ENCODE assay signal across 21 cellular contexts in genomic region chrX:135170877-135171519, GRCh38. TPM values are rescaled to one million over a fixed set of nuclear protein-coding genes. Genes with fewer than 3 reads are reported as not detected.
"Had no signal": no experiment of that assay in that cellular context is flagged by ENCODE, and none has a peak within 500 bp of the region (broad histone marks: within the 10 kb centered on the region; RNA-seq: fewer than 3 reads in every experiment).

TSS of gene CT55 (minus strand) at chrX:135171398. CDS start at chrX:135171171, 227 bp downstream.

- H3K4me3 Mint-ChIP-seq: activated naive CD8-positive, alpha-beta T cell treated with anti-CD3 and anti-CD28 coated beads, Interleukin-2, amount 10 ng/mL, durations not matched to agents 7 days and 5 days; brain; immature natural killer cell; natural killer cell had no signal

- H3K4me3 ChIP-seq: coronary artery, esophagus squamous epithelium, stomach, thoracic aorta, upper lobe of right lung had no signal

- DNase-seq: activated CD4-positive, alpha-beta T cell treated with anti-CD3 and anti-CD28 coated beads, Interleukin-2, amount 50 U/mL, for 1 hour; activated CD8-positive, alpha-beta memory T cell treated with anti-CD3 and anti-CD28 coated beads for 24 hours; activated naive CD4-positive, alpha-beta T cell; activated naive CD8-positive, alpha-beta T cell treated with anti-CD3 and anti-CD28 coated beads, Interleukin-2, amount 10 ng/mL, durations not matched to agents 7 days and 5 days; central memory CD4-positive, alpha-beta T cell; esophagus squamous epithelium; glutamatergic neuron; hypothalamus; immature natural killer cell; mesenchymal stem cell; natural killer cell; stimulated activated CD4-positive, alpha-beta T cell treated with anti-CD3 and anti-CD28 coated beads, Interleukin-1b, Interleukin-23, amount 100 ng/mL, for 48 hours; stomach; upper lobe of right lung had no signal

- H3K27me3 Mint-ChIP-seq: brain had no signal

- FAIRE-seq: endothelial cell of umbilical vein had no signal

- H3K36me3 Mint-ChIP-seq: activated naive CD8-positive, alpha-beta T cell treated with anti-CD3 and anti-CD28 coated beads, Interleukin-2, amount 10 ng/mL, durations not matched to agents 7 days and 5 days; brain; immature natural killer cell; natural killer cell had no signal

- H3K9me3 Mint-ChIP-seq: activated naive CD8-positive, alpha-beta T cell treated with anti-CD3 and anti-CD28 coated beads, Interleukin-2, amount 10 ng/mL, durations not matched to agents 7 days and 5 days; immature natural killer cell; natural killer cell had no signal

- H3K27ac Mint-ChIP-seq: activated naive CD8-positive, alpha-beta T cell treated with anti-CD3 and anti-CD28 coated beads, Interleukin-2, amount 10 ng/mL, durations not matched to agents 7 days and 5 days; brain; natural killer cell had no signal

- H3K4me1 Mint-ChIP-seq: brain, immature natural killer cell had no signal

RNA-seq across cellular contexts. Expression of gene CT55, which starts in this region (rescaled TPM):
- total RNA-seq: activated naive CD8-positive, alpha-beta T cell treated with anti-CD3 and anti-CD28 coated beads, Interleukin-2, amount 10 ng/mL, durations not matched to agents 7 days and 5 days; endothelial cell of umbilical vein; esophagus squamous epithelium; fibroblast of villous mesenchyme; liver; natural killer cell; renal cortical epithelial cell; stomach; thoracic aorta; upper lobe of right lung had no signal
